Comparison of ENCODE assay signal across 20 cellular contexts in the genomic region with DNA sequence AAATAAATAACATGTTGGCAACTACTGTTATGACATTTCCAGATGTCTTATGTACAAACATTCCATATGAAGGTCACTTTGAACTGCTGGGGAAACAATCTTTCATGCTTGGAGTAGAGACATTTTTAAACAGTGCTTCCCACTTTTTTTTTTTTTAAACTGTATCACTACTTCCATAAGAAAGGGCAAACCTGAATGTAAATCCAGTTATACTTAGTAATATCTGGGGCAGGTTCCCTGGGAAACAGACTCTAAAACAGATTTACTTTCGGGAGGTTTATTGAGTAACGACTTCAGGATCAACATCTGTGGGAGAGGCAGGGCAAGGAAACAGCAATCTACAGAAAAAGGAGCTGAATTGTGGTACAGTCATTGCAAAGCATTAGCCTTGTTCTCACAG.
DNase-seq lines count a peak whose midpoint lies in the region; ATAC-seq, FAIRE-seq and TF ChIP-seq lines count a peak whose summit lies in the region.
"Had no signal": no experiment of that assay in that cellular context is flagged by ENCODE, and none has a peak within 500 bp of the region (broad histone marks: within the 10 kb centered on the region; RNA-seq: fewer than 3 reads in every experiment).

No MANE protein-coding gene starts in this region.

- no peak for TF ChIP-seq CTCF in smooth muscle cell (IDR thresholded peaks at IDR 0.05; ENCODE audit: borderline replicate concordance, insufficient read depth, poor library complexity, severe bottlenecking)
- no peak for TF ChIP-seq CTCF in sigmoid colon (IDR thresholded peaks at IDR 0.05)

- in situ Hi-C loops in ACHN (cut with HindIII; ENCODE audit: low pct_ligation_motif_present, low pct_unique_long_range_greater_than_20kb, low sequenced_read_pairs), result no loop called here

- H3K9ac ChIP-seq in smooth muscle cell (ENCODE audit: low read depth), result no peak overlapping the region
- H3K9ac ChIP-seq: BLaER1 treated with 17β-estradiol and CSF1 and Interleukin-3, amounts not matched to agents 10 nM and 100 nM had no signal

- peak overlapping the region; percentile 33 for H3K4me2 ChIP-seq in smooth muscle cell
- H3K4me2 ChIP-seq: BLaER1 treated with 17β-estradiol and CSF1 and Interleukin-3, amounts not matched to agents 10 nM and 100 nM; GM23338 had no signal

- H3K79me2 ChIP-seq in smooth muscle cell (ENCODE audit: low read depth), result no peaks in the 10 kb centered on the region

- 25% methylated on average over 2 of the region's 2 CpGs for WGBS in smooth muscle cell (ENCODE audit: low lambda C conversion rate)
- 50 to 54% methylated on average over 2 of the region's 2 CpGs for WGBS in sigmoid colon, 2 donors
- WGBS in aorta, 2 donors, result 58 to 66% methylated on average over 2 of the region's 2 CpGs

- peak; percentile 53 for DNase-seq in HS-5 (ENCODE audit: low read depth)
- peak; percentile 17 for DNase-seq in left kidney (ENCODE audit: low read depth, low spot score)
- DNase-seq in smooth muscle cell (lab: John Stamatoyannopoulos, UW; ENCODE audit: unreplicated experiment), result no peak
- DNase-seq in sigmoid colon, result no peak
- no peak for DNase-seq in ACHN
- DNase-seq in aorta, result no peak
- DNase-seq in foreskin melanocyte, result no peak
- DNase-seq: CD4-positive, alpha-beta T cell; CD8-positive, alpha-beta memory T cell; DMS 273 treated with DMSO at 0.1 percent for 48 hours; DMS79; EL; GDM1 had no signal

- H3K4me3 ChIP-seq in smooth muscle cell (no peak overlapping the region), sigmoid colon (no peak overlapping the region), aorta (ENCODE audit: low read length in 2 of 2) (no peak overlapping the region)
- H3K4me3 ChIP-seq: BLaER1 treated with 17β-estradiol and CSF1 and Interleukin-3, amounts not matched to agents 10 nM and 100 nM; GM12878; GM23338; HAP-1 had no signal

- no peak for TF ChIP-seq POLR2A in sigmoid colon (IDR thresholded peaks at IDR 0.05)

- H3K36me3 ChIP-seq in smooth muscle cell (ENCODE audit: low read depth) (no peaks in the 10 kb centered on the region), sigmoid colon (no peaks in the 10 kb centered on the region), aorta (ENCODE audit: control insufficient read depth in 1 of 2, insufficient read depth in 2 of 2, low read length in 1 of 2) (no peaks in the 10 kb centered on the region)
- H3K36me3 ChIP-seq: BLaER1 treated with 17β-estradiol and CSF1 and Interleukin-3, amounts not matched to agents 10 nM and 100 nM; HAP-1 had no signal

- no peak for TF ChIP-seq EP300 in sigmoid colon (IDR thresholded peaks at IDR 0.05)

- H3K27ac ChIP-seq in smooth muscle cell (ENCODE audit: low read depth), result peak overlapping the region; percentile 52
- H3K27ac ChIP-seq in sigmoid colon, result no peak overlapping the region
- no peak overlapping the region for H3K27ac ChIP-seq in aorta (ENCODE audit: low read depth in 1 of 2, low read length in 2 of 2)
- H3K27ac ChIP-seq: BLaER1 treated with 17β-estradiol and CSF1 and Interleukin-3, amounts not matched to agents 10 nM and 100 nM had no signal

- peaks cover 9% of the 10 kb centered on the region for H3F3A ChIP-seq in smooth muscle cell (ENCODE audit: low read depth)

- ATAC-seq in aorta (ENCODE audit: low FRiP score), result no peak
- ATAC-seq: GM12878, GM23338 had no signal

- intact Hi-C loops in sigmoid colon (cut with DNase I), result no loop called here
- intact Hi-C loops in aorta (cut with DNase I), result no loop called here

- H3K4me1 ChIP-seq in smooth muscle cell (ENCODE audit: low read depth), result no peaks in the 10 kb centered on the region
- peaks cover 0 to 3% (median 0%) of the 10 kb centered on the region in 4 donors for H3K4me1 ChIP-seq in sigmoid colon
- H3K4me1 ChIP-seq in aorta (ENCODE audit: control insufficient read depth in 1 of 2, insufficient read depth in 2 of 2, low read length in 2 of 2), result no peaks in the 10 kb centered on the region
- H3K4me1 ChIP-seq: BLaER1 treated with 17β-estradiol and CSF1 and Interleukin-3, amounts not matched to agents 10 nM and 100 nM; HAP-1 had no signal

- peak; percentile 93 for FAIRE-seq in endometrium (lab: Jason Lieb, UNC)
- FAIRE-seq: D721Med, GM12878, H54 had no signal

- no peaks in the 10 kb centered on the region for H4K20me1 ChIP-seq in smooth muscle cell (ENCODE audit: low read depth)
- H4K20me1 ChIP-seq: BLaER1 treated with 17β-estradiol and CSF1 and Interleukin-3, amounts not matched to agents 10 nM and 100 nM had no signal

- H2AFZ ChIP-seq in smooth muscle cell (ENCODE audit: low read depth), result no peak overlapping the region
- H2AFZ ChIP-seq: GM23338 had no signal

- H3K9me3 ChIP-seq in smooth muscle cell (replicated peaks; ENCODE audit: low read depth) (no peaks in the 10 kb centered on the region), sigmoid colon (no peaks in the 10 kb centered on the region), aorta (ENCODE audit: control insufficient read depth, low read length) (no peaks in the 10 kb centered on the region)
- H3K9me3 ChIP-seq: HAP-1 had no signal

- no peaks in the 10 kb centered on the region for H3K27me3 ChIP-seq in smooth muscle cell (ENCODE audit: low read depth)
- H3K27me3 ChIP-seq in sigmoid colon, result no peaks in the 10 kb centered on the region
- no peaks in the 10 kb centered on the region for H3K27me3 ChIP-seq in aorta (ENCODE audit: control insufficient read depth in 1 of 2, insufficient read depth in 2 of 2, low read length in 1 of 2)
- H3K27me3 ChIP-seq: BLaER1 treated with 17β-estradiol and CSF1 and Interleukin-3, amounts not matched to agents 10 nM and 100 nM had no signal

Comparison
In these comparisons a context has a peak if more than half of its experiments do, and no peak if none do; other contexts are left out.
1. DNase-seq: peak in HS-5 (single experiment) and left kidney (single experiment); none in smooth muscle cell (single experiment), sigmoid colon (single experiment), ACHN (single experiment), aorta (0 of 2) and foreskin melanocyte (single experiment).